ENCODE assay signal across 17 cellular contexts in genomic region chr10:117399341-117400196, GRCh38.
"Had no signal": no experiment of that assay in that cellular context is flagged by ENCODE, and none has a peak within 500 bp of the region (broad histone marks: within the 10 kb centered on the region; RNA-seq: fewer than 3 reads in every experiment).

No MANE protein-coding gene starts in this region.

- H3K27ac ChIP-seq: ascending aorta, cardiac muscle cell, prostate gland, sigmoid colon, VCaP had no signal

- H3K36me3 Mint-ChIP-seq: natural killer cell, type B pancreatic cell had no signal

- H3K36me3 ChIP-seq: ascending aorta, cardiac muscle cell, heart right ventricle, prostate gland, sigmoid colon had no signal

- H3K9me3 Mint-ChIP-seq: activated CD4-positive, alpha-beta memory T cell treated with anti-CD3 and anti-CD28 coated beads, Interleukin-2, amount 10 ng/mL, durations not matched to agents 7 days and 5 days; activated naive CD8-positive, alpha-beta T cell treated with anti-CD3 and anti-CD28 coated beads, Interleukin-2, amount 50 U/mL, for 24 hours; activated T-cell treated with anti-CD3 and anti-CD28 coated beads, Interleukin-2, amount 50 U/mL, for 72 hours; natural killer cell; type B pancreatic cell had no signal

- H3K4me1 Mint-ChIP-seq: activated CD4-positive, alpha-beta memory T cell treated with anti-CD3 and anti-CD28 coated beads, Interleukin-2, amount 10 ng/mL, durations not matched to agents 7 days and 5 days; activated CD4-positive, alpha-beta T cell treated with anti-CD3 and anti-CD28 coated beads for 36 hours; activated naive CD8-positive, alpha-beta T cell treated with anti-CD3 and anti-CD28 coated beads, Interleukin-2, amount 50 U/mL, for 24 hours; natural killer cell had no signal

- H3K27ac Mint-ChIP-seq: activated CD4-positive, alpha-beta memory T cell treated with anti-CD3 and anti-CD28 coated beads, Interleukin-2, amount 10 ng/mL, durations not matched to agents 7 days and 5 days; activated CD4-positive, alpha-beta T cell treated with anti-CD3 and anti-CD28 coated beads for 36 hours; activated naive CD8-positive, alpha-beta T cell treated with anti-CD3 and anti-CD28 coated beads, Interleukin-2, amount 50 U/mL, for 24 hours; activated T-cell treated with anti-CD3 and anti-CD28 coated beads, Interleukin-2, amount 50 U/mL, for 72 hours; natural killer cell; type B pancreatic cell had no signal

- H3K4me1 ChIP-seq: ascending aorta, heart right ventricle, prostate gland, sigmoid colon had no signal

- H3K9me3 ChIP-seq: ascending aorta, heart right ventricle, mucosa of descending colon, prostate gland, sigmoid colon had no signal

- DNase-seq: activated CD4-positive, alpha-beta memory T cell treated with anti-CD3 and anti-CD28 coated beads, Interleukin-2, amount 10 ng/mL, durations not matched to agents 7 days and 5 days; activated CD4-positive, alpha-beta T cell treated with anti-CD3 and anti-CD28 coated beads for 36 hours; activated naive CD4-positive, alpha-beta T cell; activated naive CD8-positive, alpha-beta T cell treated with anti-CD3 and anti-CD28 coated beads, Interleukin-2, amount 50 U/mL, for 24 hours; activated T-cell treated with anti-CD3 and anti-CD28 coated beads, Interleukin-2, amount 50 U/mL, for 72 hours; heart right ventricle; mucosa of descending colon; natural killer cell; nucleus accumbens; sigmoid colon; stimulated activated CD4-positive, alpha-beta T cell treated with anti-CD3 and anti-CD28 coated beads, Interleukin-12 subunit alpha, Interleukin-12 subunit beta, amount 100 ng/mL, for 4 hours; stimulated activated naive CD4-positive, alpha-beta T cell had no signal

- H3K27me3 Mint-ChIP-seq: type B pancreatic cell had no signal

- H3K4me3 ChIP-seq: ascending aorta, cardiac muscle cell, heart right ventricle, mucosa of descending colon, prostate gland, sigmoid colon had no signal

- H3K4me3 Mint-ChIP-seq: activated CD4-positive, alpha-beta memory T cell treated with anti-CD3 and anti-CD28 coated beads, Interleukin-2, amount 10 ng/mL, durations not matched to agents 7 days and 5 days; activated CD4-positive, alpha-beta T cell treated with anti-CD3 and anti-CD28 coated beads for 36 hours; activated naive CD8-positive, alpha-beta T cell treated with anti-CD3 and anti-CD28 coated beads, Interleukin-2, amount 50 U/mL, for 24 hours; activated T-cell treated with anti-CD3 and anti-CD28 coated beads, Interleukin-2, amount 50 U/mL, for 72 hours; natural killer cell; type B pancreatic cell had no signal

- H3K27me3 ChIP-seq: ascending aorta, cardiac muscle cell had no signal
